ENCODE assay signal across 8 cellular contexts in the genomic region with DNA sequence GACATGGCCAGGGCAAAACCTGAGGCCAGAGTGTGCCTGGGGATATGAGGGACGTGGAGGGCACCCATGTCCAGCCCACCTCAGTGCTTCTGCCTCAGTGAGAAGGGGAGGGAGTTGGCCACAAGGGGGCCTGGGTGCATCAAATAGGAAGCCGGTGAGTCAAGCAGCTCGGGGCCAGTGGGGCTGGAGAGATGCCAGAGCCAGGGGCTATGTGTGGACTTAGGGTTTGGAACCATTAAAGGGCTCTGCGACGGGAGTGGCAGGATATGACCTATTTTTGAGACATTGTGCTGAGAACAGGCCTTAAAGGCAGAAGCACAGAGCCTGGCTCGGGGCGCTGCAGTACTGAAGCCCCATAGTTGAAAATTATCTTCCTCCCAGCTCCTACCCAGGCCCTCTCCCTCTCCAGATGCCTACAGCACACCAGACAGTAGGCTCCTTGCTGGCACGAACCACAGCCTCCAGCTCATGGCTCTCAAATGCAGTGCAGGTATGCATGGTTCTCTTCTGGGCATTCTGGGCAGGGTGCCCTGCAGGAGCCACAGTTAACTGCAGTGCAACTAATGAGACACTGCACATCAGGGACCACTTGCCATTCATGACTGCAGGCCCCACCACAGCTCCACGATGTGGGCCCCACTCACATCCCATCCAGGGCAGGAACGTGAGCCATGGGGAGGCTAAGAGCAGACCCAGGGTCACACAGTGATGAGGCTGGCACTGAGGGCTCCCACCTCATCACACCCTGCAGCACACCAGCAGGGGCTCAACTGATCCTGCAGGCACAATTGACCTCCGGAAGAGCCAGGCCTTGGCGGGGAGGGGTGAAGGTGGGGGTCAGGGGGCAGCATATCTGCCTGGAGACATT. TPM values are rescaled to one million over a fixed set of nuclear protein-coding genes. Genes with fewer than 3 reads are reported as not detected.
A peak's percentile ranks its signal among the peaks of the same experiment; 100 is the strongest.
DNase-seq lines count a peak whose midpoint lies in the region; ATAC-seq and TF ChIP-seq lines count a peak whose summit lies in the region.

No MANE protein-coding gene starts in this region.

- H3K4me1 Mint-ChIP-seq in osteocyte (ENCODE audit: unreplicated experiment), result peaks cover 21% of the 10 kb centered on the region

- no peak overlapping the region for H3K4me3 ChIP-seq in gastroesophageal sphincter

- H3K27me3 ChIP-seq in gastroesophageal sphincter, result no peaks in the 10 kb centered on the region

- H3K4me3 Mint-ChIP-seq in osteocyte (ENCODE audit: unreplicated experiment), result no peak overlapping the region

- peak; percentile 16 for TF ChIP-seq POLR2A in GM19099 (IDR thresholded peaks at IDR 0.05; ENCODE audit: extremely low read depth, insufficient read length, low read depth)
- no peak for TF ChIP-seq POLR2A in gastroesophageal sphincter (IDR thresholded peaks at IDR 0.05)

- peak overlapping the region; percentile 66 for H3K27ac Mint-ChIP-seq in osteocyte (ENCODE audit: unreplicated experiment)

- H3K9me3 ChIP-seq in gastroesophageal sphincter, result no peaks in the 10 kb centered on the region

- peaks cover 0 to 41% (median 19%) of the 10 kb centered on the region in 3 donors for H3K4me1 ChIP-seq in gastroesophageal sphincter

- peak; percentile 88 for DNase-seq in AG20443 (ENCODE audit: low spot score)
- peak; percentile 41 for DNase-seq in NCI-H82 treated with DMSO at 0.1 percent for 48 hours (lab: John Stamatoyannopoulos, UW; ENCODE audit: unreplicated experiment)
- peak; percentile 44 for DNase-seq in activated naive CD4-positive, alpha-beta T cell treated with anti-CD3 and anti-CD28 coated beads, Interleukin-2, amount 50 U/mL, for 16 hours
- DNase-seq in osteocyte (ENCODE audit: extremely low spot score, unreplicated experiment), result peak; percentile 92
- DNase-seq in GM19238 (ENCODE audit: insufficient read length, low spot score), result no peak

- TF ChIP-seq EP300 in gastroesophageal sphincter (IDR thresholded peaks at IDR 0.05), result no peak

- H3K27me3 Mint-ChIP-seq in osteocyte (ENCODE audit: unreplicated experiment), result no peaks in the 10 kb centered on the region

- H3K27ac ChIP-seq in gastroesophageal sphincter, result peak overlapping the region in 3 of 4 donors; percentile 69 to 78 (median 72)

- TF ChIP-seq CTCF in gastroesophageal sphincter (IDR thresholded peaks at IDR 0.05), result peak in 3 of 4 experiments; percentile 55 to 79 (median 64)
- peak; percentile 88 for TF ChIP-seq CTCF in osteocyte (IDR thresholded peaks at IDR 0.05)

- ATAC-seq in gastroesophageal sphincter (peak; percentile 59), GM18870 (IDR thresholded peaks at IDR 0.05; ENCODE audit: unreplicated experiment) (no peak)

- peaks cover 10% of the 10 kb centered on the region for H3K36me3 Mint-ChIP-seq in osteocyte (ENCODE audit: unreplicated experiment)

- peaks cover 0 to 53% of the 10 kb centered on the region in 2 donors for H3K36me3 ChIP-seq in gastroesophageal sphincter

- no peaks in the 10 kb centered on the region for H3K9me3 Mint-ChIP-seq in osteocyte (ENCODE audit: unreplicated experiment)

- WGBS in gastroesophageal sphincter (ENCODE audit: low coverage in 1 of 2), 2 donors, result 13 to 30% methylated on average over 2 to 7 of the region's 12 CpGs

RNA-seq across cellular contexts. Expression of gene PGAM2, which starts 7.2 kb away (rescaled TPM):
- total RNA-seq in gastroesophageal sphincter (1 to 10 TPM in 2 of 4 donors, not detected in 2; 3.2 to 3.9 TPM), osteocyte (0.97 TPM in 1 of 2 replicates, not detected in the other)

RNA-seq across cellular contexts. Expression of gene POLM, which starts 9.7 kb away (rescaled TPM):
- total RNA-seq in gastroesophageal sphincter (10 to 100 TPM; 28.1 to 55.1 (median 32.4) TPM), osteocyte (29.3 and 31.9 TPM in 2 replicates)

RNA-seq across cellular contexts. Expression of gene DBNL, which starts 28.1 kb away (rescaled TPM):
- total RNA-seq in gastroesophageal sphincter, result 100 to 1,000 TPM in 3 of 4 donors, 10 to 100 TPM in 1; 92.2 to 132 (median 124) TPM
- total RNA-seq in osteocyte, result 94.5 and 106 TPM in 2 replicates

RNA-seq across cellular contexts. Expression of gene AEBP1, which starts 31.5 kb away (rescaled TPM):
- total RNA-seq in gastroesophageal sphincter (100 to 1,000 TPM; 101 to 248 (median 171) TPM), osteocyte (781 and 794 TPM in 2 replicates)

RNA-seq across cellular contexts. Expression of gene POLD2, which starts 50.8 kb away (rescaled TPM):
- total RNA-seq in gastroesophageal sphincter (10 to 100 TPM; 45.3 to 52.6 (median 50.8) TPM), osteocyte (59.2 and 63.0 TPM in 2 replicates)
